Comparison of ENCODE assay signal across 1 cellular context in genomic region chr1:118974641-118975040, GRCh38.
TF ChIP-seq lines count a peak whose summit lies in the region.

No MANE protein-coding gene starts in this region.

TF ChIP-seq in K562, 482 proteins besides CTCF, POLR2A, EP300 and RAD21 (continued from another document):
- no peak for TF ChIP-seq PRDM10 (IDR thresholded peaks at IDR 0.05; ENCODE audit: partially characterized antibody)
- no peak for TF ChIP-seq CHD4 (IDR thresholded peaks at IDR 0.05; ENCODE audit: insufficient read depth, insufficient replicate concordance, low read depth, low read length, poor library complexity, severe bottlenecking)
- TF ChIP-seq MED1 (CRISPR knock-in tag; IDR thresholded peaks at IDR 0.05; ENCODE audit: borderline replicate concordance) = no peak
- TF ChIP-seq ZBTB2 (IDR thresholded peaks at IDR 0.05) = no peak
- TF ChIP-seq ZC3H8 (IDR thresholded peaks at IDR 0.05) = no peak
- TF ChIP-seq MLLT1 (IDR thresholded peaks at IDR 0.05) = no peak
- no peak for TF ChIP-seq FUS (optimal IDR thresholded peaks at IDR 0.05; ENCODE audit: low read depth, low read length)
- no peak for TF ChIP-seq KAT8 (IDR thresholded peaks at IDR 0.05; ENCODE audit: low read depth)
- TF ChIP-seq ZNF695 (CRISPR knock-in tag; IDR thresholded peaks at IDR 0.05) = no peak
TF ChIP-seq in K562: peak in this region for 0.
